Comparison of ENCODE assay signal across 1 cellular context in the genomic region with DNA sequence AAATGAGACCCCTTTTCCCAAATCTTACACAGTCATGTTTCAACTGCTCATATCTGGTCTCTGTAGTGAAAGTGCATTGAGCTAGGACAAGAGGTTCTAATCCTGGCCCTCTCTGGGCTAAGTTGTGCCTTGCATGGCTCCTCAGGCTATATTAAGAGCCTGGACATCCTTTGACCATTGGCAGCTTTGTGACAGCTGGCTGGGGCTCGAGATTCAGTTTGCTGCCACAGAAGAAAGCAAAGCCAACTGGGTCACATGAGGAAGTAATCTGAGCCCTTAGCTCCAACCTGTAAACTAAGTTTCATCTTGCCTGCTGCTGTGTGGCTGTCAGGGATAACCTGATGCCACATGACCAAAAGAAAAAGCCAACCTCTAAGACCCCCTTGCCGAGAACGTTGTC.
TF ChIP-seq lines count a peak whose summit lies in the region.

No MANE protein-coding gene starts in this region.

TF ChIP-seq in K562, 482 proteins besides CTCF, POLR2A, EP300 and RAD21:
- TF ChIP-seq ZNF431 (CRISPR knock-in tag; IDR thresholded peaks at IDR 0.05) (no peak), BRD9 (IDR thresholded peaks at IDR 0.05; ENCODE audit: low read depth, partially characterized antibody) (no peak)
